ENCODE assay signal across 7 cellular contexts in the genomic region with DNA sequence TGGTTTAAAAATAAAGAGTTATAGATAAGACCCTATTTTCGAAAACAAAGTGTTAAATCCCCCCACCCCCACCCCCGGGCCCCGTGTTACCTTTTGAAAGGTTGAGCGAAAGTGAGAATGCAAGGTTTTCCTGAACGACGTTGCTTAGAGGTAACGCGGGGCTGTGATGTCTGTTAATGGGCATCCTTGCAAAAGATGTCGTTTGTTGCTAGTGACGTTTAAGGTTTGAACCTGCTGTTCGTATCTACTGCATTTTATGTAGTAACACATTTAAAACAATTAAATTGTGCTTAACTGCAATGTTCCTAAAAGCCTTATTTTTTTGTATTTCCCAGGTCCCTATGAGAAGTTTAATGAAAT. TPM values are rescaled to one million over a fixed set of nuclear protein-coding genes. Genes with fewer than 3 reads are reported as not detected.
DNase-seq lines count a peak whose midpoint lies in the region; ATAC-seq and TF ChIP-seq lines count a peak whose summit lies in the region.

No MANE protein-coding gene starts in this region.

- H3K9me3 Mint-ChIP-seq in activated naive CD8-positive, alpha-beta T cell (ENCODE audit: low read depth) = no peaks in the 10 kb centered on the region
- no peaks in the 10 kb centered on the region for H3K9me3 Mint-ChIP-seq in immature natural killer cell

- peak overlapping the region; percentile 100 for H3K4me3 Mint-ChIP-seq in activated naive CD8-positive, alpha-beta T cell
- H3K4me3 Mint-ChIP-seq in immature natural killer cell = peak overlapping the region; percentile 92 to 99 (median 95)

- no peak for TF ChIP-seq CTCF in GM12864 (IDR thresholded peaks at IDR 0.05; ENCODE audit: low read depth, low read length, missing control alignments)

- no peaks in the 10 kb centered on the region for H3K27me3 Mint-ChIP-seq in activated naive CD8-positive, alpha-beta T cell
- H3K27me3 Mint-ChIP-seq in immature natural killer cell (ENCODE audit: low read depth in 3 of 3) = peaks cover 4 to 15% (median 6%) of the 10 kb centered on the region in 3 donors

- no peak for ATAC-seq in GM19463 (IDR thresholded peaks at IDR 0.05; ENCODE audit: unreplicated experiment)

- peaks cover 5% of the 10 kb centered on the region for H3K36me3 Mint-ChIP-seq in activated naive CD8-positive, alpha-beta T cell
- H3K36me3 Mint-ChIP-seq in immature natural killer cell = no peaks in the 10 kb centered on the region

- DNase-seq in GM12864 (ENCODE audit: low read depth) (peak; percentile 27), NCI-H1105 (lab: John Stamatoyannopoulos, UW) (peak; percentile 9), immature natural killer cell (peak; percentile 13 to 28 (median 27)), NCI-H524 treated with DMSO at 0.1 percent for 48 hours (lab: John Stamatoyannopoulos, UW) (no peak)
- DNase-seq in stimulated activated CD8-positive, alpha-beta memory T cell treated with anti-CD3 and anti-CD28 coated beads, Interleukin-15, amount 100 ng/mL, for 48 hours (ENCODE audit: low read depth in 2 of 2) = peak; percentile 3 to 22

- peak overlapping the region; percentile 95 for H3K4me3 ChIP-seq in GM12864 (ENCODE audit: low read depth, low read length)

- H3K27ac Mint-ChIP-seq in activated naive CD8-positive, alpha-beta T cell = peak overlapping the region; percentile 100
- peak overlapping the region; percentile 89 to 98 (median 97) for H3K27ac Mint-ChIP-seq in immature natural killer cell

- peaks cover 60% of the 10 kb centered on the region for H3K4me1 Mint-ChIP-seq in activated naive CD8-positive, alpha-beta T cell (ENCODE audit: low read depth)
- H3K4me1 Mint-ChIP-seq in immature natural killer cell = peaks cover 50 to 70% of the 10 kb centered on the region in 2 donors

RNA-seq across cellular contexts. Expression of a gene that starts 1.2 kb away (rescaled TPM):
- polyA plus RNA-seq in immature natural killer cell = 10 to 100 TPM; 35.3 to 69.6 (median 49.8) TPM
